Comparison of ENCODE assay signal across 8 cellular contexts in the genomic region with DNA sequence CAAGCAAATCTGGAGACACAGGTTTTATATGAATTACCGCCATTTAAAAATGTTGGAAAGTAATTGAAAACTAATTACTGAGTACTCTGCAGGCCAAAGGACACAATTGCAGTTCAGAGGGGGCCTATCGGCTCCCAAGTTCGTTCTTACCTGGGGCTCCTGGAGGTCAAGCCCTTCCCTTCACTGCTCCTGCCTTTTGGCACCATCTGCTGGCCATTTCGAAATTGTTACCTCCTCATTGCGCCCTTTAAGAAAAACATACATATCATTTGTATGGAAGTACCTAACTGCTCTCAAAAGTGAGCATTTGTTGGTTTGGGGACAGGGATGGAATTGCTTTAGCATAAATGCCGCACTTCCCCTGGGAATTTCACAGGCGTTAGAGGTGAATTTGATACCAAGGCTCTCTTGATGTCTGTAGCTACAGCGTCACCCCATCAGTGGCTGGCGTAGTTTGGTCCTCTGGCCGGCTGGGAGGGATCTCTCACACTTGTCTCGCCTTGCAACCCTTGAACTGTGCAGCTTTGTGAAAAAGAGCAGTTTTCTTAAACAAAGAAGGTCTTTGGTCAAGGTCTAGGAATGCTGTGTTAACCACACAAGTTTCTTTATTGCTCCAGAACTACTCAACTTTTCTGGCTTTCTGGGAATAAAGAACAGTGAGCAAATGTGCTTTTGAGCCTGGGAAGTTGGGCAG.
DNase-seq lines count a peak whose midpoint lies in the region; ATAC-seq, FAIRE-seq and TF ChIP-seq lines count a peak whose summit lies in the region.

No MANE protein-coding gene starts in this region.

- H3K27me3 ChIP-seq in PC-9 (ENCODE audit: insufficient read depth, low read depth) (no peaks in the 10 kb centered on the region), neural cell (ENCODE audit: insufficient read depth, low read depth, low read length) (no peaks in the 10 kb centered on the region)

- POLR2A ChIA-PET in PC-9 (lab: Charles Lee; ENCODE audit: unreplicated experiment): no interaction called here

- no peaks in the 10 kb centered on the region for H3K9me2 ChIP-seq in PC-9 (ENCODE audit: insufficient read depth)
- H3K9me2 ChIP-seq in neural cell (ENCODE audit: insufficient read depth, low read length): no peaks in the 10 kb centered on the region

- H3K4me3 ChIP-seq in PC-9 (no peak overlapping the region), neural cell (ENCODE audit: low read length) (no peak overlapping the region)

- no peak for TF ChIP-seq POLR2A in GM12892 (IDR thresholded peaks at IDR 0.05; ENCODE audit: low read depth, low read length)

- no peak for TF ChIP-seq EP300 in neural cell (conservative IDR thresholded peaks at IDR 0.05; ENCODE audit: poor library complexity, severe bottlenecking)

- FAIRE-seq in GM12892 (lab: Jason Lieb, UNC): peak; percentile 48

- no peak overlapping the region for H3K9ac ChIP-seq in neural cell (ENCODE audit: low read length)

- peak; percentile 88 for ATAC-seq in HG03103 (IDR thresholded peaks at IDR 0.05; ENCODE audit: low read depth, unreplicated experiment)

- no peak overlapping the region for H3K27ac ChIP-seq in PC-9
- no peak overlapping the region for H3K27ac ChIP-seq in neural cell (ENCODE audit: low read length)

- CTCF ChIA-PET in PC-9 (lab: Charles Lee): interaction anchor here (0.7 kb wide), 1 partner anchor 1163 kb away, joined by 4 read pairs; no protein-coding TSS in a partner anchor

- no peaks in the 10 kb centered on the region for H3K79me2 ChIP-seq in PC-9 (ENCODE audit: low read depth)
- H3K79me2 ChIP-seq in neural cell (replicated peaks; ENCODE audit: insufficient read depth, low read length): no peaks in the 10 kb centered on the region

- no peak overlapping the region for H3K4me2 ChIP-seq in PC-9
- no peak overlapping the region for H3K4me2 ChIP-seq in neural cell (ENCODE audit: low read length)

- no peaks in the 10 kb centered on the region for H4K20me1 ChIP-seq in PC-9 (ENCODE audit: insufficient read depth)
- H4K20me1 ChIP-seq in neural cell (ENCODE audit: insufficient read depth): no peaks in the 10 kb centered on the region

- H2AFZ ChIP-seq in PC-9 (no peak overlapping the region), neural cell (ENCODE audit: low read depth, low read length) (no peak overlapping the region)

- no peaks in the 10 kb centered on the region for H3K36me3 ChIP-seq in PC-9 (ENCODE audit: low read depth)
- no peaks in the 10 kb centered on the region for H3K36me3 ChIP-seq in neural cell (ENCODE audit: insufficient read depth, low read length)

- intact Hi-C loops in PC-9 (cut with micrococcal nuclease; ENCODE audit: unreplicated experiment): loop anchor here (1.0 kb wide), 4 partner anchors 120 to 509 kb away; no protein-coding TSS in a partner anchor

- peak; percentile 37 to 59 for DNase-seq in AML-193 (lab: John Stamatoyannopoulos, UW)
- DNase-seq in GM12892 (ENCODE audit: insufficient read length): peak; percentile 36
- peak in 1 of 2 experiments; percentile 40 for DNase-seq in PC-9
- peak; percentile 52 for DNase-seq in dedifferentiated amniotic fluid mesenchymal stem cell (ENCODE audit: extremely low spot score)
- DNase-seq in T-helper 9 cell: no peak
- DNase-seq in activated gamma-delta T cell (lab: John Stamatoyannopoulos, UW): no peak

- H3K9me3 ChIP-seq in PC-9 (ENCODE audit: insufficient read depth, low read depth) (no peaks in the 10 kb centered on the region), neural cell (ENCODE audit: low read length) (no peaks in the 10 kb centered on the region)

- no TSS peak for BruUV-seq in PC-9 (replicated peaks; lab: Mats Ljungman, UMichigan)

- H3F3A ChIP-seq in PC-9 (ENCODE audit: insufficient read depth, low read depth): no peaks in the 10 kb centered on the region
- H3F3A ChIP-seq in neural cell (ENCODE audit: insufficient read depth, low read length, poor library complexity, severe bottlenecking): no peaks in the 10 kb centered on the region

- H3K4me1 ChIP-seq in PC-9 (replicated peaks; ENCODE audit: insufficient read depth): no peaks in the 10 kb centered on the region

- TF ChIP-seq CTCF in PC-9 (conservative IDR thresholded peaks at IDR 0.05): peak; percentile 74
- peak; percentile 77 for TF ChIP-seq CTCF in neural cell (IDR thresholded peaks at IDR 0.05; ENCODE audit: poor library complexity, severe bottlenecking)

- TF ChIP-seq RAD21 in neural cell (conservative IDR thresholded peaks at IDR 0.05): peak; percentile 79

TF ChIP-seq in neural cell, 6 proteins besides CTCF, POLR2A, EP300 and RAD21:
- TF ChIP-seq MXI1 (conservative IDR thresholded peaks at IDR 0.05; ENCODE audit: poor library complexity, severe bottlenecking) (no peak), TAF1 (IDR thresholded peaks at IDR 0.05; ENCODE audit: low read depth) (no peak), SMC3 (conservative IDR thresholded peaks at IDR 0.05; ENCODE audit: poor library complexity) (peak; percentile 85), EZH2 (IDR thresholded peaks at IDR 0.05; ENCODE audit: borderline replicate concordance, insufficient read depth, low read length, poor library complexity, severe bottlenecking) (no peak)
- TF ChIP-seq, protein P1, sequence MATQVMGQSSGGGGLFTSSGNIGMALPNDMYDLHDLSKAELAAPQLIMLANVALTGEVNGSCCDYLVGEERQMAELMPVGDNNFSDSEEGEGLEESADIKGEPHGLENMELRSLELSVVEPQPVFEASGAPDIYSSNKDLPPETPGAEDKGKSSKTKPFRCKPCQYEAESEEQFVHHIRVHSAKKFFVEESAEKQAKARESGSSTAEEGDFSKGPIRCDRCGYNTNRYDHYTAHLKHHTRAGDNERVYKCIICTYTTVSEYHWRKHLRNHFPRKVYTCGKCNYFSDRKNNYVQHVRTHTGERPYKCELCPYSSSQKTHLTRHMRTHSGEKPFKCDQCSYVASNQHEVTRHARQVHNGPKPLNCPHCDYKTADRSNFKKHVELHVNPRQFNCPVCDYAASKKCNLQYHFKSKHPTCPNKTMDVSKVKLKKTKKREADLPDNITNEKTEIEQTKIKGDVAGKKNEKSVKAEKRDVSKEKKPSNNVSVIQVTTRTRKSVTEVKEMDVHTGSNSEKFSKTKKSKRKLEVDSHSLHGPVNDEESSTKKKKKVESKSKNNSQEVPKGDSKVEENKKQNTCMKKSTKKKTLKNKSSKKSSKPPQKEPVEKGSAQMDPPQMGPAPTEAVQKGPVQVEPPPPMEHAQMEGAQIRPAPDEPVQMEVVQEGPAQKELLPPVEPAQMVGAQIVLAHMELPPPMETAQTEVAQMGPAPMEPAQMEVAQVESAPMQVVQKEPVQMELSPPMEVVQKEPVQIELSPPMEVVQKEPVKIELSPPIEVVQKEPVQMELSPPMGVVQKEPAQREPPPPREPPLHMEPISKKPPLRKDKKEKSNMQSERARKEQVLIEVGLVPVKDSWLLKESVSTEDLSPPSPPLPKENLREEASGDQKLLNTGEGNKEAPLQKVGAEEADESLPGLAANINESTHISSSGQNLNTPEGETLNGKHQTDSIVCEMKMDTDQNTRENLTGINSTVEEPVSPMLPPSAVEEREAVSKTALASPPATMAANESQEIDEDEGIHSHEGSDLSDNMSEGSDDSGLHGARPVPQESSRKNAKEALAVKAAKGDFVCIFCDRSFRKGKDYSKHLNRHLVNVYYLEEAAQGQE (IDR thresholded peaks at IDR 0.05; ENCODE audit: borderline replicate concordance): no peak
TF ChIP-seq in neural cell: peak in this region for 1.

Comparison
In these comparisons a context has a peak if more than half of its experiments do, and no peak if none do; other contexts are left out.
1. DNase-seq: peak in AML-193 (2 of 2), GM12892 (single experiment) and dedifferentiated amniotic fluid mesenchymal stem cell (single experiment); none in T-helper 9 cell (single experiment) and activated gamma-delta T cell (single experiment).